Comparison of ENCODE assay signal across 22 cellular contexts in the genomic region with DNA sequence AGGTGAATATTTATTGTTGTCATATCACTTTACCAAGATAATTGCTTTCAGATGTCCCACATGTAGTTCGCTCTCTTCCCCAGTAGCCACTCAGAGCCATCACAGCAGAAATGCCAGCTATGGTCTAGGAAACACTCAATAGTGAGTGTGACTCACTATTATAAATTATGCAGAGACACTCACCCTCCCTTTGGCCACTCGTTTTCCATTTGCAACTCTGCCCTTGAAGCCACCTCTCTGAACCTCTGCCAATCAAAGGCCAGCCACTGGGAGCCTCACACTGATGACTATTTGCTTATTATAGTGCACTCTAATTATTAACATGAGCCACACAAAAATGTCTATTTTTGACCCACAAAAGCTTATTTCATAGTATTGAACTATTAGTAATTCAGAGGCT.
"Had no signal": no experiment of that assay in that cellular context is flagged by ENCODE, and none has a peak within 500 bp of the region (broad histone marks: within the 10 kb centered on the region; RNA-seq: fewer than 3 reads in every experiment).

No MANE protein-coding gene starts in this region.

- H3K27me3 ChIP-seq: MG63 had no signal

- H3K9me3 ChIP-seq: MG63 had no signal

- H3K4me3 ChIP-seq: MG63 had no signal

- ATAC-seq: activated T-helper 17 cell treated with anti-CD3 and anti-CD28 coated beads, Interleukin-2, amount 50 U/mL, for 72 hours; PC-3; T-cell had no signal

- DNase-seq: activated B cell treated with CpG ODN at 0.5 μM for 24 hours; activated CD4-positive, alpha-beta memory T cell treated with anti-CD3 and anti-CD28 coated beads for 36 hours; activated CD4-positive, alpha-beta T cell treated with anti-CD3 and anti-CD28 coated beads, Interleukin-2, amount 10 ng/mL, durations not matched to agents 7 days and 5 days; activated CD8-positive, alpha-beta memory T cell treated with anti-CD3 and anti-CD28 coated beads for 24 hours; activated gamma-delta T cell; activated naive CD4-positive, alpha-beta T cell treated with anti-CD3 and anti-CD28 coated beads for 36 hours; activated T-cell treated with anti-CD3 and anti-CD28 coated beads, Interleukin-2, amount 50 U/mL, for 48 hours; caudate nucleus; MG63; NCI-H1105; NCI-H1436; NCI-H1694 treated with DMSO at 0.1 percent for 48 hours; NCI-H2029 treated with DMSO at 0.1 percent for 48 hours; NCI-H345; NCI-H510A; NCI-H526 treated with DMSO at 0.1 percent for 48 hours; PC-3; SIG-M5; T-cell; T-helper 2 cell; T1000 had no signal

- H3K36me3 ChIP-seq: MG63 had no signal
